Comparison of ENCODE assay signal across 21 cellular contexts in the genomic region with DNA sequence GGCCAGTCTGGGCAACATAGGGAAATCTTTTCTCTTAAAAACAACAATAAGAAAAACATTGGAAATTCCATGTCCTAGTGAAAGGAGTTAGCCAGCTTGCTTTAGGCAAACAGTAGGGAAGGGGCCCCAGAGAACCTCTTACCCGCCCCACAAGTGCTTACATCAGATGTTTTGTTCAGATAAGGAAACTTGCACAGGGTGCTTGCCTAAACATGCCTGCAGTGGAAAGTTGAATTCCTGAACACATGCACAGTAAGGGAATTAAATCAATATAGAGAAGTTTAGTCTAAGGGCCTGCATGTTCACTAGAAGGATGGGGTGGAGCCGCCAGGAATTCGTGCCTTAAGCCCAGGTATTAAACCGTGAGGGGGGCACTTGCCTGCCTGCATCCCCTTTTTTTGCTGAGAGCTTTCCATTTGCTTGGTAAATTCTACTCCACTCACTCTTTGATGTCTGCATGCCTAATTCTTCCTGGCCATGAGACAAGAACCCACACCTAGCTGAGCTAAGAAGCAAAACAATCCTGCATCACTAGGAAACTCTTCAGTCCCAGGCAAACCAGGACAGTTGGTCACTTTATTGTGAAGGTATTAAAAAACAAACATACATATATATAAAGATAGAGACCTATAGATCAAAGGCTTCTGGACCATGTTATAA.
"Had no signal": no experiment of that assay in that cellular context is flagged by ENCODE, and none has a peak within 500 bp of the region (broad histone marks: within the 10 kb centered on the region; RNA-seq: fewer than 3 reads in every experiment).

No MANE protein-coding gene starts in this region.

- H3K4me1 Mint-ChIP-seq: activated B cell treated with CpG ODN at 0.5 μM for 24 hours; activated CD4-positive, alpha-beta T cell treated with anti-CD3 and anti-CD28 coated beads, Interleukin-2, amount 10 ng/mL, durations not matched to agents 24 days and 14 days; activated naive CD4-positive, alpha-beta T cell treated with anti-CD3 and anti-CD28 coated beads, Interleukin-2, amount 50 U/mL, for 24 hours had no signal

- H2AFZ ChIP-seq: parathyroid adenoma had no signal

- DNase-seq: activated B cell treated with CpG ODN at 0.5 μM for 24 hours; activated CD4-positive, alpha-beta T cell treated with anti-CD3 and anti-CD28 coated beads, Interleukin-2, amount 10 ng/mL, durations not matched to agents 24 days and 14 days; activated CD8-positive, alpha-beta memory T cell treated with anti-CD3 and anti-CD28 coated beads, Interleukin-2, amount 50 U/mL, for 4 hours; activated CD8-positive, alpha-beta T cell treated with anti-CD3 and anti-CD28 coated beads, Interleukin-2, amount 10 ng/mL, durations not matched to agents 7 days and 5 days; activated effector memory CD4-positive, alpha-beta T cell treated with anti-CD3 and anti-CD28 coated beads, Interleukin-2, amount 50 U/mL, for 16 hours; activated T-cell treated with anti-CD3 and anti-CD28 coated beads, Interleukin-2, amount 50 U/mL, for 48 hours; adrenal gland; caudate nucleus; colonic mucosa; islet precursor cell; naive thymus-derived CD8-positive, alpha-beta T cell; stimulated activated CD4-positive, alpha-beta T cell treated with anti-CD3 and anti-CD28 coated beads, Interleukin-12 subunit alpha, Interleukin-12 subunit beta, amount 100 ng/mL, for 4 hours; stimulated activated CD4-positive, alpha-beta T cell treated with anti-CD3 and anti-CD28 coated beads, Interleukin-2, amount 100 ng/mL, for 24 hours; stomach; testis had no signal

- H3K27me3 ChIP-seq: adrenal gland, colonic mucosa, gastroesophageal sphincter, neutrophil, stomach, testis had no signal

- H3K27ac ChIP-seq: adrenal gland, colonic mucosa, gastroesophageal sphincter, neutrophil, parathyroid adenoma, stomach, testis had no signal

- H3K4me3 ChIP-seq: adrenal gland, colonic mucosa, gastroesophageal sphincter, stomach, testis had no signal

- H3K27ac Mint-ChIP-seq: activated B cell treated with CpG ODN at 0.5 μM for 24 hours; activated CD4-positive, alpha-beta T cell treated with anti-CD3 and anti-CD28 coated beads, Interleukin-2, amount 10 ng/mL, durations not matched to agents 24 days and 14 days; activated CD8-positive, alpha-beta T cell treated with anti-CD3 and anti-CD28 coated beads, Interleukin-2, amount 10 ng/mL, durations not matched to agents 7 days and 5 days; activated naive CD4-positive, alpha-beta T cell treated with anti-CD3 and anti-CD28 coated beads, Interleukin-2, amount 50 U/mL, for 24 hours; naive thymus-derived CD8-positive, alpha-beta T cell; T-helper 1 cell treated with Interleukin-12 subunit alpha and Interleukin-12 subunit beta and Interleukin-4 antibody, amounts not matched to agents 30 μg/mL and 1 μg/mL, for 36 hours had no signal

- H3K36me3 ChIP-seq: adrenal gland, colonic mucosa, gastroesophageal sphincter, neutrophil, stomach had no signal

- H3K4me1 ChIP-seq: adrenal gland, colonic mucosa, gastroesophageal sphincter, parathyroid adenoma, stomach, testis had no signal

- H3K36me3 Mint-ChIP-seq: activated naive CD4-positive, alpha-beta T cell treated with anti-CD3 and anti-CD28 coated beads, Interleukin-2, amount 50 U/mL, for 24 hours had no signal

- H3K9me3 Mint-ChIP-seq: activated B cell treated with CpG ODN at 0.5 μM for 24 hours had no signal

- H3K9ac ChIP-seq: parathyroid adenoma had no signal

- H3K9me3 ChIP-seq: adrenal gland, colonic mucosa, neutrophil, testis had no signal

- ATAC-seq: activated CD8-positive, alpha-beta T cell treated with anti-CD3 and anti-CD28 coated beads, Interleukin-2, amount 10 ng/mL, durations not matched to agents 7 days and 5 days; gastroesophageal sphincter; left lobe of liver; naive thymus-derived CD8-positive, alpha-beta T cell had no signal

- H3K4me3 Mint-ChIP-seq: activated B cell treated with CpG ODN at 0.5 μM for 24 hours; activated CD4-positive, alpha-beta T cell treated with anti-CD3 and anti-CD28 coated beads, Interleukin-2, amount 10 ng/mL, durations not matched to agents 24 days and 14 days; activated CD8-positive, alpha-beta T cell treated with anti-CD3 and anti-CD28 coated beads, Interleukin-2, amount 10 ng/mL, durations not matched to agents 7 days and 5 days; activated naive CD4-positive, alpha-beta T cell treated with anti-CD3 and anti-CD28 coated beads, Interleukin-2, amount 50 U/mL, for 24 hours; naive thymus-derived CD8-positive, alpha-beta T cell; T-helper 1 cell treated with Interleukin-12 subunit alpha and Interleukin-12 subunit beta and Interleukin-4 antibody, amounts not matched to agents 30 μg/mL and 1 μg/mL, for 36 hours had no signal
